ENCODE assay signal across 23 cellular contexts in genomic region chr5:43652537-43653302, GRCh38.
"Had no signal": no experiment of that assay in that cellular context is flagged by ENCODE, and none has a peak within 500 bp of the region (broad histone marks: within the 10 kb centered on the region; RNA-seq: fewer than 3 reads in every experiment).

No MANE protein-coding gene starts in this region.

- H3K36me3 ChIP-seq: neural progenitor cell had no signal

- H3K4me1 ChIP-seq: foreskin keratinocyte, neural progenitor cell, parathyroid adenoma, spleen had no signal

- H3K9ac ChIP-seq: neural progenitor cell, parathyroid adenoma had no signal

- H3K27me3 Mint-ChIP-seq: naive B cell; natural killer cell treated with Interleukin-12 subunit alpha and Interleukin-12 subunit beta and Interleukin-15 and Interleukin-18, amount 100 ng/mL, for 72 hours; progenitor cell of endocrine pancreas; stimulated activated naive B cell treated with anti-CD40 and anti-IgM and Interleukin-4, amounts not matched to agents 10 μg/mL and 1 μg/mL and 100 μg/mL, for 72 hours; stimulated activated naive CD8-positive, alpha-beta T cell treated with anti-CD3 and anti-CD28 coated beads, Interleukin-15, Interleukin-2, amounts not matched to agents 100 ng/mL and 50 ng/mL, for 24 hours had no signal

- ATAC-seq: foreskin keratinocyte; mucosa of descending colon; natural killer cell treated with Interleukin-12 subunit alpha and Interleukin-12 subunit beta and Interleukin-15 and Interleukin-18, amount 100 ng/mL, for 72 hours; stimulated activated naive B cell treated with anti-CD40 and anti-IgM and Interleukin-4, amounts not matched to agents 10 μg/mL and 1 μg/mL and 100 μg/mL, for 72 hours had no signal

- H3K27ac Mint-ChIP-seq: mesothelial cell of epicardium; natural killer cell treated with Interleukin-12 subunit alpha and Interleukin-12 subunit beta and Interleukin-15 and Interleukin-18, amount 100 ng/mL, for 72 hours; neural progenitor cell; progenitor cell of endocrine pancreas; stimulated activated naive B cell treated with anti-CD40 and anti-IgM and Interleukin-4, amounts not matched to agents 10 μg/mL and 1 μg/mL and 100 μg/mL, for 72 hours; stimulated activated naive CD8-positive, alpha-beta T cell treated with anti-CD3 and anti-CD28 coated beads, Interleukin-15, Interleukin-2, amounts not matched to agents 100 ng/mL and 50 ng/mL, for 24 hours had no signal

- H3K4me1 Mint-ChIP-seq: naive B cell; neural progenitor cell; stimulated activated naive B cell treated with anti-CD40 and anti-IgM and Interleukin-4, amounts not matched to agents 10 μg/mL and 1 μg/mL and 100 μg/mL, for 72 hours had no signal

- H3K4me3 ChIP-seq: coronary artery, esophagus muscularis mucosa, mucosa of descending colon, neural progenitor cell, sigmoid colon, skin epidermis, spleen, vagina had no signal

- DNase-seq: central memory CD4-positive, alpha-beta T cell; dermis blood vessel endothelial cell; effector memory CD4-positive, alpha-beta T cell; foreskin keratinocyte; glutamatergic neuron; mesenchymal stem cell; mucosa of descending colon; naive B cell; sigmoid colon; spleen; stimulated activated CD4-positive, alpha-beta T cell treated with anti-CD3 and anti-CD28 coated beads, Interleukin-4, amount 100 ng/mL, for 4 hours; stimulated activated naive B cell treated with anti-CD40 and anti-IgM and Interleukin-4, amounts not matched to agents 10 μg/mL and 1 μg/mL and 100 μg/mL, for 72 hours; trophoblast cell had no signal

- H3K4me3 Mint-ChIP-seq: mesothelial cell of epicardium; naive B cell; natural killer cell treated with Interleukin-12 subunit alpha and Interleukin-12 subunit beta and Interleukin-15 and Interleukin-18, amount 100 ng/mL, for 72 hours; neural progenitor cell; stimulated activated naive B cell treated with anti-CD40 and anti-IgM and Interleukin-4, amounts not matched to agents 10 μg/mL and 1 μg/mL and 100 μg/mL, for 72 hours; stimulated activated naive CD8-positive, alpha-beta T cell treated with anti-CD3 and anti-CD28 coated beads, Interleukin-15, Interleukin-2, amounts not matched to agents 100 ng/mL and 50 ng/mL, for 24 hours had no signal

- H3K27ac ChIP-seq: coronary artery, esophagus muscularis mucosa, foreskin keratinocyte, neural progenitor cell, parathyroid adenoma, sigmoid colon, skin epidermis, spleen, vagina had no signal

- H3K9me3 ChIP-seq: esophagus muscularis mucosa, mucosa of descending colon, sigmoid colon, vagina had no signal

- H3K27me3 ChIP-seq: esophagus muscularis mucosa, foreskin keratinocyte, neural progenitor cell, sigmoid colon, spleen, vagina had no signal

- H3K9me3 Mint-ChIP-seq: mesothelial cell of epicardium; naive B cell; natural killer cell treated with Interleukin-12 subunit alpha and Interleukin-12 subunit beta and Interleukin-15 and Interleukin-18, amount 100 ng/mL, for 72 hours; neural progenitor cell; stimulated activated naive B cell treated with anti-CD40 and anti-IgM and Interleukin-4, amounts not matched to agents 10 μg/mL and 1 μg/mL and 100 μg/mL, for 72 hours had no signal
